ENCODE assay signal across 1 cellular context in genomic region chr19:38335949-38336637, GRCh38.
TF ChIP-seq lines count a peak whose summit lies in the region.

No MANE protein-coding gene starts in this region.

TF ChIP-seq in K562, 482 proteins besides CTCF, POLR2A, EP300 and RAD21 (continued from another document and continues in another):
- TF ChIP-seq PCBP1 (IDR thresholded peaks at IDR 0.05; ENCODE audit: low read depth, low read length, poor library complexity, severe bottlenecking) (peak; percentile 9), POLR2H (tag; IDR thresholded peaks at IDR 0.05; ENCODE audit: low read depth) (no peak), SRF (CRISPR knock-in tag; IDR thresholded peaks at IDR 0.05) (peak in 1 of 2 experiments; percentile 16; a peak in 1 of 4 replicates), CREBBP (IDR thresholded peaks at IDR 0.05; ENCODE audit: low read depth, low read length) (no peak), CBX8 (IDR thresholded peaks at IDR 0.05; ENCODE audit: borderline replicate concordance, extremely low read depth, low read depth, low read length, poor library complexity, severe bottlenecking) (no peak), MTA1 (IDR thresholded peaks at IDR 0.05; ENCODE audit: borderline replicate concordance) (peak; percentile 62; the same call in 1 of the 2 replicates), ZNF707 (CRISPR knock-in tag; conservative IDR thresholded peaks at IDR 0.05) (no peak), VEZF1 (CRISPR knock-in tag; IDR thresholded peaks at IDR 0.05) (peak; percentile 64), PHB2 (IDR thresholded peaks at IDR 0.05; ENCODE audit: low read depth) (peak; percentile 50; the same call in 1 of the 2 replicates), HMBOX1 (IDR thresholded peaks at IDR 0.05) (no peak), RBFOX2 (IDR thresholded peaks at IDR 0.05; ENCODE audit: low read depth, low read length) (peak; percentile 72), ZEB2 (IDR thresholded peaks at IDR 0.05) (no peak), SRSF9 (IDR thresholded peaks at IDR 0.05; ENCODE audit: borderline replicate concordance, low read depth, low read length) (no peak), GTF2F1 (IDR thresholded peaks at IDR 0.05; ENCODE audit: low read depth, low read length) (no peak), TEAD2 (tag; IDR thresholded peaks at IDR 0.05) (no peak), MAZ (CRISPR knock-in tag; conservative IDR thresholded peaks at IDR 0.05 in 1 of 2, IDR thresholded peaks at IDR 0.05 in 1 of 2) (peak; percentile 78 to 89), ATF7 (IDR thresholded peaks at IDR 0.05) (peak; percentile 69; the same call in 1 of the 2 replicates), CTCFL (IDR thresholded peaks at IDR 0.05; ENCODE audit: borderline replicate concordance, insufficient read depth, low read depth, low read length, poor library complexity, severe bottlenecking) (no peak), SUPT5H (IDR thresholded peaks at IDR 0.05) (peak; percentile 79), CEBPG (CRISPR knock-in tag; IDR thresholded peaks at IDR 0.05) (no peak), CEBPG (tag; conservative IDR thresholded peaks at IDR 0.05 in 1 of 2, IDR thresholded peaks at IDR 0.05 in 1 of 2) (no peak), SFPQ (IDR thresholded peaks at IDR 0.05; ENCODE audit: low read depth, low read length) (no peak), RBM25 (IDR thresholded peaks at IDR 0.05; ENCODE audit: low read depth, low read length, severe bottlenecking) (no peak), MLLT1 (IDR thresholded peaks at IDR 0.05) (peak; percentile 65 to 84; a peak in 2 of 4 replicates), ZC3H8 (IDR thresholded peaks at IDR 0.05) (no peak), STAT6 (CRISPR knock-in tag; IDR thresholded peaks at IDR 0.05) (no peak), TFAM (CRISPR knock-in tag; conservative IDR thresholded peaks at IDR 0.05) (no peak), NCOA2 (IDR thresholded peaks at IDR 0.05; ENCODE audit: partially characterized antibody in 2 of 2) (no peak), HNRNPH1 (optimal IDR thresholded peaks at IDR 0.05; ENCODE audit: low read depth, low read length) (no peak), ZNF324 (CRISPR knock-in tag; IDR thresholded peaks at IDR 0.05) (no peak), ZBTB33 (CRISPR knock-in tag; IDR thresholded peaks at IDR 0.05) (no peak), ZNF3 (CRISPR knock-in tag; IDR thresholded peaks at IDR 0.05) (no peak), GABPB2 (CRISPR knock-in tag; conservative IDR thresholded peaks at IDR 0.05) (no peak), NR3C1 (CRISPR knock-in tag; IDR thresholded peaks at IDR 0.05) (no peak), POLR3A (IDR thresholded peaks at IDR 0.05; ENCODE audit: borderline replicate concordance, extremely low read depth, insufficient read depth, insufficient read length) (no peak), ZFPM2 (CRISPR knock-in tag; IDR thresholded peaks at IDR 0.05) (no peak), BDP1 (IDR thresholded peaks at IDR 0.05; ENCODE audit: insufficient read depth, insufficient read length) (no peak), DEAF1 (CRISPR knock-in tag; IDR thresholded peaks at IDR 0.05) (no peak), PHF20 (IDR thresholded peaks at IDR 0.05; ENCODE audit: partially characterized antibody) (peak; percentile 40), CHD1 (IDR thresholded peaks at IDR 0.05; ENCODE audit: low read length) (no peak), MTF1 (CRISPR knock-in tag; IDR thresholded peaks at IDR 0.05; ENCODE audit: borderline replicate concordance) (no peak), SETDB1 (IDR thresholded peaks at IDR 0.05; ENCODE audit: low read length) (no peak), NUFIP1 (IDR thresholded peaks at IDR 0.05; ENCODE audit: partially characterized antibody) (no peak), SMARCA5 (IDR thresholded peaks at IDR 0.05) (peak; percentile 77; the same call in 1 of the 2 replicates), KAT8 (IDR thresholded peaks at IDR 0.05; ENCODE audit: low read depth) (no peak), ATF4 (CRISPR knock-in tag; IDR thresholded peaks at IDR 0.05) (no peak), PPARD (CRISPR knock-in tag; IDR thresholded peaks at IDR 0.05) (no peak), PML (IDR thresholded peaks at IDR 0.05; ENCODE audit: low read length) (no peak), ZNF212 (CRISPR knock-in tag; IDR thresholded peaks at IDR 0.05) (no peak), POLR2G (IDR thresholded peaks at IDR 0.05; ENCODE audit: low read depth, low read length) (peak; percentile 67), LCOR (CRISPR knock-in tag; IDR thresholded peaks at IDR 0.05) (no peak), MNT (conservative IDR thresholded peaks at IDR 0.05) (no peak; a peak in 1 of 4 replicates), GABPB1 (CRISPR knock-in tag; IDR thresholded peaks at IDR 0.05) (0 out of 2 replicates have a peak, but pooled peaks have one; percentile 23)
